In the genomic region with DNA sequence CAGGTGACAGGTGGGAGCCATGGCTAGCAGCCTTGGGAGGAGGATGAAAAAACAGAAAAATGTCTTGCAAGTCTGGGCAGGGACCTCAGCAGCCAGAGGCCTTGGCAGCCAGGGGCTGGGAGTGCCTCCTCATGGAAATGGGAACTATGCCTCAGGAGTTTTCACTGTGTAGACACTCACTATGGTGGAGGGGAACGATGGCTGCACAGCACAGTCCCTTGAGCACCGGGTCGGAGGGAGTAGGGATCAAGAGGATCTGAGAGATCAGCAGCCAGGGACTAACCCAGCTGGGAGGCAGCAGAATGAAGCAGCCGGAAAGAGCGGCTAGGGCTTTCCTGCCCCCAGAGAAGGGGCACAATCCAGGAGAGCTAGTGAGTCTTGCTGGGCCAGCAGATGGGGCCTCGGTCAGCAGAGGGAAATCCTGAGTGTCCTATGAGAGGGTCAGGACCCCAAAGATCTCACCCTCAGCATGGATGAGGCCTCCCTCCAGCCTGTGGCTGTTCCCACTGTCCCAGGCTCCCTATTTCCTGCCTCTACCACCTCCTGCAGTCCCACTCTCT, we compare ENCODE assay signal across 1 cellular context.
TF ChIP-seq lines count a peak whose summit lies in the region.

No MANE protein-coding gene starts in this region.

TF ChIP-seq in HepG2, 621 proteins besides CTCF, POLR2A, EP300 and RAD21 (continued from another document):
- TF ChIP-seq, protein P1, sequence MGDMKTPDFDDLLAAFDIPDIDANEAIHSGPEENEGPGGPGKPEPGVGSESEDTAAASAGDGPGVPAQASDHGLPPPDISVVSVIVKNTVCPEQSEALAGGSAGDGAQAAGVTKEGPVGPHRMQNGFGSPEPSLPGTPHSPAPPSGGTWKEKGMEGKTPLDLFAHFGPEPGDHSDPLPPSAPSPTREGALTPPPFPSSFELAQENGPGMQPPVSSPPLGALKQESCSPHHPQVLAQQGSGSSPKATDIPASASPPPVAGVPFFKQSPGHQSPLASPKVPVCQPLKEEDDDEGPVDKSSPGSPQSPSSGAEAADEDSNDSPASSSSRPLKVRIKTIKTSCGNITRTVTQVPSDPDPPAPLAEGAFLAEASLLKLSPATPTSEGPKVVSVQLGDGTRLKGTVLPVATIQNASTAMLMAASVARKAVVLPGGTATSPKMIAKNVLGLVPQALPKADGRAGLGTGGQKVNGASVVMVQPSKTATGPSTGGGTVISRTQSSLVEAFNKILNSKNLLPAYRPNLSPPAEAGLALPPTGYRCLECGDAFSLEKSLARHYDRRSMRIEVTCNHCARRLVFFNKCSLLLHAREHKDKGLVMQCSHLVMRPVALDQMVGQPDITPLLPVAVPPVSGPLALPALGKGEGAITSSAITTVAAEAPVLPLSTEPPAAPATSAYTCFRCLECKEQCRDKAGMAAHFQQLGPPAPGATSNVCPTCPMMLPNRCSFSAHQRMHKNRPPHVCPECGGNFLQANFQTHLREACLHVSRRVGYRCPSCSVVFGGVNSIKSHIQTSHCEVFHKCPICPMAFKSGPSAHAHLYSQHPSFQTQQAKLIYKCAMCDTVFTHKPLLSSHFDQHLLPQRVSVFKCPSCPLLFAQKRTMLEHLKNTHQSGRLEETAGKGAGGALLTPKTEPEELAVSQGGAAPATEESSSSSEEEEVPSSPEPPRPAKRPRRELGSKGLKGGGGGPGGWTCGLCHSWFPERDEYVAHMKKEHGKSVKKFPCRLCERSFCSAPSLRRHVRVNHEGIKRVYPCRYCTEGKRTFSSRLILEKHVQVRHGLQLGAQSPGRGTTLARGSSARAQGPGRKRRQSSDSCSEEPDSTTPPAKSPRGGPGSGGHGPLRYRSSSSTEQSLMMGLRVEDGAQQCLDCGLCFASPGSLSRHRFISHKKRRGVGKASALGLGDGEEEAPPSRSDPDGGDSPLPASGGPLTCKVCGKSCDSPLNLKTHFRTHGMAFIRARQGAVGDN (CRISPR knock-in tag; IDR thresholded peaks at IDR 0.05) = peak; percentile 89
- TF ChIP-seq NR2F6 (IDR thresholded peaks at IDR 0.05) (no peak), NR2F6 (CRISPR knock-in tag; IDR thresholded peaks at IDR 0.05) (0 out of 2 replicates have a peak, but pooled peaks have one; percentile 11), ZKSCAN5 (CRISPR knock-in tag; IDR thresholded peaks at IDR 0.05) (no peak), GATA4 (IDR thresholded peaks at IDR 0.05; ENCODE audit: borderline replicate concordance, low read depth) (no peak)
